ENCODE assay signal across 1 cellular context in genomic region chr6:166334878-166335277, GRCh38.
TF ChIP-seq lines count a peak whose summit lies in the region.

No MANE protein-coding gene starts in this region.

TF ChIP-seq in GM12878, 131 proteins besides CTCF, POLR2A, EP300 and RAD21:
- TF ChIP-seq TCF3 (IDR thresholded peaks at IDR 0.05; ENCODE audit: borderline replicate concordance, insufficient read depth, low read depth, low read length) (no peak), GABPA (IDR thresholded peaks at IDR 0.05; ENCODE audit: low read depth) (no peak), ZBED1 (IDR thresholded peaks at IDR 0.05; ENCODE audit: borderline replicate concordance) (no peak), POLR2AphosphoS5 (IDR thresholded peaks at IDR 0.05; ENCODE audit: low read length) (peak; percentile 63; the same call in 1 of the 2 replicates), RCOR1 (conservative IDR thresholded peaks at IDR 0.05; ENCODE audit: low read depth, low read length) (no peak), FOXM1 (IDR thresholded peaks at IDR 0.05; ENCODE audit: low read depth, low read length) (no peak), BRCA1 (IDR thresholded peaks at IDR 0.05; ENCODE audit: low read depth, low read length) (no peak), ZNF622 (IDR thresholded peaks at IDR 0.05) (no peak), ZBTB33 (IDR thresholded peaks at IDR 0.05) (no peak), TARDBP (IDR thresholded peaks at IDR 0.05; ENCODE audit: borderline replicate concordance) (no peak), NR2C2 (IDR thresholded peaks at IDR 0.05; ENCODE audit: borderline replicate concordance, control insufficient read depth, insufficient read length, low read depth) (no peak), SMAD5 (IDR thresholded peaks at IDR 0.05; ENCODE audit: low read depth) (no peak), TBL1XR1 (IDR thresholded peaks at IDR 0.05; ENCODE audit: low read depth, low read length) (no peak), SKIL (IDR thresholded peaks at IDR 0.05; ENCODE audit: low read depth, poor library complexity, severe bottlenecking) (no peak), TCF7 (IDR thresholded peaks at IDR 0.05; ENCODE audit: borderline replicate concordance) (no peak), PML (IDR thresholded peaks at IDR 0.05; ENCODE audit: low read length) (no peak), IRF3 (IDR thresholded peaks at IDR 0.05) (no peak), RUNX3 (IDR thresholded peaks at IDR 0.05; ENCODE audit: low read length) (0 out of 2 replicates have a peak, but pooled peaks have one; percentile 4), SIN3A (IDR thresholded peaks at IDR 0.05; ENCODE audit: low read depth, low read length) (no peak)
- TF ChIP-seq, protein P1, sequence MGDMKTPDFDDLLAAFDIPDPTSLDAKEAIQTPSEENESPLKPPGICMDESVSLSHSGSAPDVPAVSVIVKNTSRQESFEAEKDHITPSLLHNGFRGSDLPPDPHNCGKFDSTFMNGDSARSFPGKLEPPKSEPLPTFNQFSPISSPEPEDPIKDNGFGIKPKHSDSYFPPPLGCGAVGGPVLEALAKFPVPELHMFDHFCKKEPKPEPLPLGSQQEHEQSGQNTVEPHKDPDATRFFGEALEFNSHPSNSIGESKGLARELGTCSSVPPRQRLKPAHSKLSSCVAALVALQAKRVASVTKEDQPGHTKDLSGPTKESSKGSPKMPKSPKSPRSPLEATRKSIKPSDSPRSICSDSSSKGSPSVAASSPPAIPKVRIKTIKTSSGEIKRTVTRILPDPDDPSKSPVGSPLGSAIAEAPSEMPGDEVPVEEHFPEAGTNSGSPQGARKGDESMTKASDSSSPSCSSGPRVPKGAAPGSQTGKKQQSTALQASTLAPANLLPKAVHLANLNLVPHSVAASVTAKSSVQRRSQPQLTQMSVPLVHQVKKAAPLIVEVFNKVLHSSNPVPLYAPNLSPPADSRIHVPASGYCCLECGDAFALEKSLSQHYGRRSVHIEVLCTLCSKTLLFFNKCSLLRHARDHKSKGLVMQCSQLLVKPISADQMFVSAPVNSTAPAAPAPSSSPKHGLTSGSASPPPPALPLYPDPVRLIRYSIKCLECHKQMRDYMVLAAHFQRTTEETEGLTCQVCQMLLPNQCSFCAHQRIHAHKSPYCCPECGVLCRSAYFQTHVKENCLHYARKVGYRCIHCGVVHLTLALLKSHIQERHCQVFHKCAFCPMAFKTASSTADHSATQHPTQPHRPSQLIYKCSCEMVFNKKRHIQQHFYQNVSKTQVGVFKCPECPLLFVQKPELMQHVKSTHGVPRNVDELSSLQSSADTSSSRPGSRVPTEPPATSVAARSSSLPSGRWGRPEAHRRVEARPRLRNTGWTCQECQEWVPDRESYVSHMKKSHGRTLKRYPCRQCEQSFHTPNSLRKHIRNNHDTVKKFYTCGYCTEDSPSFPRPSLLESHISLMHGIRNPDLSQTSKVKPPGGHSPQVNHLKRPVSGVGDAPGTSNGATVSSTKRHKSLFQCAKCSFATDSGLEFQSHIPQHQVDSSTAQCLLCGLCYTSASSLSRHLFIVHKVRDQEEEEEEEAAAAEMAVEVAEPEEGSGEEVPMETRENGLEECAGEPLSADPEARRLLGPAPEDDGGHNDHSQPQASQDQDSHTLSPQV (IDR thresholded peaks at IDR 0.05), result no peak
- TF ChIP-seq, protein P2, sequence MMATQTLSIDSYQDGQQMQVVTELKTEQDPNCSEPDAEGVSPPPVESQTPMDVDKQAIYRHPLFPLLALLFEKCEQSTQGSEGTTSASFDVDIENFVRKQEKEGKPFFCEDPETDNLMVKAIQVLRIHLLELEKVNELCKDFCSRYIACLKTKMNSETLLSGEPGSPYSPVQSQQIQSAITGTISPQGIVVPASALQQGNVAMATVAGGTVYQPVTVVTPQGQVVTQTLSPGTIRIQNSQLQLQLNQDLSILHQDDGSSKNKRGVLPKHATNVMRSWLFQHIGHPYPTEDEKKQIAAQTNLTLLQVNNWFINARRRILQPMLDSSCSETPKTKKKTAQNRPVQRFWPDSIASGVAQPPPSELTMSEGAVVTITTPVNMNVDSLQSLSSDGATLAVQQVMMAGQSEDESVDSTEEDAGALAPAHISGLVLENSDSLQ (IDR thresholded peaks at IDR 0.05), result peak; percentile 56; the same call in 1 of the 2 replicates
- TF ChIP-seq, protein P3, sequence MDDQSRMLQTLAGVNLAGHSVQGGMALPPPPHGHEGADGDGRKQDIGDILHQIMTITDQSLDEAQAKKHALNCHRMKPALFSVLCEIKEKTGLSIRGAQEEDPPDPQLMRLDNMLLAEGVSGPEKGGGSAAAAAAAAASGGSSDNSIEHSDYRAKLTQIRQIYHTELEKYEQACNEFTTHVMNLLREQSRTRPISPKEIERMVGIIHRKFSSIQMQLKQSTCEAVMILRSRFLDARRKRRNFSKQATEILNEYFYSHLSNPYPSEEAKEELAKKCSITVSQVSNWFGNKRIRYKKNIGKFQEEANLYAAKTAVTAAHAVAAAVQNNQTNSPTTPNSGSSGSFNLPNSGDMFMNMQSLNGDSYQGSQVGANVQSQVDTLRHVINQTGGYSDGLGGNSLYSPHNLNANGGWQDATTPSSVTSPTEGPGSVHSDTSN (IDR thresholded peaks at IDR 0.05; ENCODE audit: insufficient replicate concordance, low read depth, low read length), result peak; percentile 44
